ENCODE assay signal across 1 cellular context in the genomic region with DNA sequence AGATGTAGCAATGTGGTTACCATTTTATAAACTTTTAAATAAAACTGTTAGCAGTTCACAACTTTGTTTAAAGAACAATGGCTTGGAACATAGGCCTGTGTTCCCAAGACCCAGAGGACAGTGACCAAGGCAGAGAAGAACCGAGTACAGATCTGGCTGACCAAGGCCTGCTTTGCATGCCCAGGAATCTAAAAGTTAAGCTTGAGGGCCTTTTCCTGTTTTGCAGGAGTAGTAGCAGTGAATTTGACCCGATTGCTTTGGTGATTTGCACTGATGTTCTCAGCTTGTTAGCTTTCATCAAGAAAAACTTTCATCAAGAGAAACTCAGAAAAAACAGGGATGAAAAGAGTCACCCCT.
TF ChIP-seq lines count a peak whose summit lies in the region.

No MANE protein-coding gene starts in this region.

TF ChIP-seq in WTC11, 78 proteins besides CTCF, POLR2A, EP300 and RAD21 (continued from another document):
- TF ChIP-seq, protein P1, sequence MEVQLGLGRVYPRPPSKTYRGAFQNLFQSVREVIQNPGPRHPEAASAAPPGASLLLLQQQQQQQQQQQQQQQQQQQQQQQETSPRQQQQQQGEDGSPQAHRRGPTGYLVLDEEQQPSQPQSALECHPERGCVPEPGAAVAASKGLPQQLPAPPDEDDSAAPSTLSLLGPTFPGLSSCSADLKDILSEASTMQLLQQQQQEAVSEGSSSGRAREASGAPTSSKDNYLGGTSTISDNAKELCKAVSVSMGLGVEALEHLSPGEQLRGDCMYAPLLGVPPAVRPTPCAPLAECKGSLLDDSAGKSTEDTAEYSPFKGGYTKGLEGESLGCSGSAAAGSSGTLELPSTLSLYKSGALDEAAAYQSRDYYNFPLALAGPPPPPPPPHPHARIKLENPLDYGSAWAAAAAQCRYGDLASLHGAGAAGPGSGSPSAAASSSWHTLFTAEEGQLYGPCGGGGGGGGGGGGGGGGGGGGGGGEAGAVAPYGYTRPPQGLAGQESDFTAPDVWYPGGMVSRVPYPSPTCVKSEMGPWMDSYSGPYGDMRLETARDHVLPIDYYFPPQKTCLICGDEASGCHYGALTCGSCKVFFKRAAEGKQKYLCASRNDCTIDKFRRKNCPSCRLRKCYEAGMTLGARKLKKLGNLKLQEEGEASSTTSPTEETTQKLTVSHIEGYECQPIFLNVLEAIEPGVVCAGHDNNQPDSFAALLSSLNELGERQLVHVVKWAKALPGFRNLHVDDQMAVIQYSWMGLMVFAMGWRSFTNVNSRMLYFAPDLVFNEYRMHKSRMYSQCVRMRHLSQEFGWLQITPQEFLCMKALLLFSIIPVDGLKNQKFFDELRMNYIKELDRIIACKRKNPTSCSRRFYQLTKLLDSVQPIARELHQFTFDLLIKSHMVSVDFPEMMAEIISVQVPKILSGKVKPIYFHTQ (CRISPR knock-in tag; IDR thresholded peaks at IDR 0.05), result no peak
- TF ChIP-seq, protein P2, sequence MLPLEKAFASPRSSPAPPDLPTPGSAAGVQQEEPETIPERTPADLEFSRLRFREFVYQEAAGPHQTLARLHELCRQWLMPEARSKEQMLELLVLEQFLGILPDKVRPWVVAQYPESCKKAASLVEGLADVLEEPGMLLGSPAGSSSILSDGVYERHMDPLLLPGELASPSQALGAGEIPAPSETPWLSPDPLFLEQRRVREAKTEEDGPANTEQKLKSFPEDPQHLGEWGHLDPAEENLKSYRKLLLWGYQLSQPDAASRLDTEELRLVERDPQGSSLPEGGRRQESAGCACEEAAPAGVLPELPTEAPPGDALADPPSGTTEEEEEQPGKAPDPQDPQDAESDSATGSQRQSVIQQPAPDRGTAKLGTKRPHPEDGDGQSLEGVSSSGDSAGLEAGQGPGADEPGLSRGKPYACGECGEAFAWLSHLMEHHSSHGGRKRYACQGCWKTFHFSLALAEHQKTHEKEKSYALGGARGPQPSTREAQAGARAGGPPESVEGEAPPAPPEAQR (CRISPR knock-in tag; IDR thresholded peaks at IDR 0.05), result no peak
TF ChIP-seq in WTC11: peak in this region for 0.
